Comparison of ENCODE assay signal across 1 cellular context in the genomic region with DNA sequence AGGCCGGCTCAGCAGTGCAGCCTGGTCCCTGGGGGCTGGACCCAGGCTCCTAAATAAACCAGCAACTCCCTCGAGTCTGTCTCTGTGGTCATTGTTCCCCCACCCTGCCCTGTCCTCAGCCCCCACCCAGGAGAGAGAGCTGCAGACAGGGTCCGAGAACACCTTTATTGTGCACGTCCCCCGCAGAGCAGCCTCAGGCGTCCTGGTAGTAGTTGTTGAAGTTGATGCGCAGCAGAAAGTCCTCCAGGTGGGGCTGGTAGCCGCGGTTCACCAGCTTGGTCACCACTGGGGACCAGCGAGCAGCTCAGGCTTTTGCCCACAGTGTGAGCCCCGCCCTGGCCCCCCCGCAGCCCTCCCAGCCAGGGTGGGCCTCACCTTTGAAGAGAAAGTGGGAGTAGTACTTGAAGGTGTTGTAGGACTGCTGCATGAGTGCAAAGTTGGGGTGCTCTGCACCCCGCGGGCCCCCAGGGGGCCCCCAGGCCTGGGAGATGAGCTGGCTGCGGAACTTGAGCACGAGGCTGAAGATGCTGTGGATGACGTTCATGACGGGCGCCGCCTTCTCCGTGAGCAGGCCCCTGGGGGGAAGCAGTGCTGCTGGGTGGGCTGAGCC.
TF ChIP-seq lines count a peak whose summit lies in the region.

No MANE protein-coding gene starts in this region.

TF ChIP-seq in HepG2, 621 proteins besides CTCF, POLR2A, EP300 and RAD21:
- peak; percentile 71 for TF ChIP-seq RBM22 (optimal IDR thresholded peaks at IDR 0.05; ENCODE audit: low read length)
- TF ChIP-seq KDM4B (CRISPR knock-in tag; IDR thresholded peaks at IDR 0.05): no peak
